1 cellular context compared by ENCODE assay signal in genomic region chr1:161044908-161045748, GRCh38.
TF ChIP-seq lines count a peak whose summit lies in the region.

No MANE protein-coding gene starts in this region.

TF ChIP-seq in K562, 482 proteins besides CTCF, POLR2A, EP300 and RAD21 (continued from another document):
- TF ChIP-seq NCOA4 (IDR thresholded peaks at IDR 0.05; ENCODE audit: partially characterized antibody) (no peak), ZBTB40 (IDR thresholded peaks at IDR 0.05) (0 out of 2 replicates have a peak, but pooled peaks have one; percentile 55), ZBTB40 (CRISPR knock-in tag; IDR thresholded peaks at IDR 0.05) (no peak), PRDM10 (IDR thresholded peaks at IDR 0.05; ENCODE audit: partially characterized antibody) (no peak), HCFC1 (IDR thresholded peaks at IDR 0.05; ENCODE audit: low read depth, low read length) (no peak), ZBTB26 (CRISPR knock-in tag; IDR thresholded peaks at IDR 0.05) (no peak)
